ENCODE assay signal across 25 cellular contexts in genomic region chr2:218079943-218080913, GRCh38. TPM values are rescaled to one million over a fixed set of nuclear protein-coding genes. Genes with fewer than 3 reads are reported as not detected.
DNase-seq lines count a peak whose midpoint lies in the region; ATAC-seq, FAIRE-seq and TF ChIP-seq lines count a peak whose summit lies in the region.
"Had no signal": no experiment of that assay in that cellular context is flagged by ENCODE, and none has a peak within 500 bp of the region (broad histone marks: within the 10 kb centered on the region; RNA-seq: fewer than 3 reads in every experiment).

No MANE protein-coding gene starts in this region.

- H3K4me3 Mint-ChIP-seq in WTC11 (no peak overlapping the region), osteocyte (ENCODE audit: unreplicated experiment) (no peak overlapping the region)
- H3K4me3 Mint-ChIP-seq: HFFc6 had no signal

- FAIRE-seq in D721Med (lab: Jason Lieb, UNC): no peak

- H3K36me3 Mint-ChIP-seq in WTC11 (no peaks in the 10 kb centered on the region), osteocyte (ENCODE audit: unreplicated experiment) (no peaks in the 10 kb centered on the region)

- H3K4me1 Mint-ChIP-seq in WTC11 (peaks cover 3% of the 10 kb centered on the region), osteocyte (ENCODE audit: unreplicated experiment) (peaks cover 24% of the 10 kb centered on the region)

- TF ChIP-seq CTCF in WTC11 (IDR thresholded peaks at IDR 0.05) (no peak), osteocyte (IDR thresholded peaks at IDR 0.05) (no peak), D721Med (IDR thresholded peaks at IDR 0.05; ENCODE audit: insufficient read depth, missing control alignments) (no peak)

- CTCF ChIA-PET in WTC11 (lab: Charles Lee): interaction anchor here (0.5 to 3.4 kb wide), 6 partner anchors 11 to 294 kb away, joined by 3 to 15 read pairs (median 4); partner anchors contain the start of genes CATIP and RUFY4

- H3K27me3 Mint-ChIP-seq in WTC11 (ENCODE audit: low read depth) (no peaks in the 10 kb centered on the region; the same call in 1 of the 2 replicates), osteocyte (ENCODE audit: unreplicated experiment) (peaks cover 4% of the 10 kb centered on the region)

- no peak overlapping the region for H3K27ac Mint-ChIP-seq in WTC11
- H3K27ac Mint-ChIP-seq in osteocyte (ENCODE audit: unreplicated experiment): peak overlapping the region; percentile 2

- peak; percentile 38 for DNase-seq in DMS 273 (lab: John Stamatoyannopoulos, UW; ENCODE audit: unreplicated experiment)
- no peak for DNase-seq in DMS 273 treated with DMSO at 0.1 percent for 48 hours (lab: John Stamatoyannopoulos, UW)
- DNase-seq in NCI-H2029 treated with DMSO at 0.1 percent for 48 hours (lab: John Stamatoyannopoulos, UW): peak; percentile 4
- no peak for DNase-seq in WTC11 (ENCODE audit: low spot score)
- no peak for DNase-seq in osteocyte (ENCODE audit: extremely low spot score, unreplicated experiment)
- no peak for DNase-seq in SKM-1 treated with dmso at 0.1 percent for 144 hours (lab: John Stamatoyannopoulos, UW; ENCODE audit: unreplicated experiment)
- no peak for DNase-seq in D721Med (ENCODE audit: insufficient read length, low spot score)
- DNase-seq: activated CD4-positive, alpha-beta T cell treated with anti-CD3 and anti-CD28 coated beads, Interleukin-2, amount 50 U/mL, for 4 hours; amniotic stem cell; dorsolateral prefrontal cortex; HFFc6; IMR-90; NCI-H187; NCI-H510A treated with DMSO at 0.1 percent for 48 hours; OCI-M1; stimulated activated CD4-positive, alpha-beta T cell treated with anti-CD3 and anti-CD28 coated beads, Interleukin-4, amount 100 ng/mL, for 4 hours; stomach; T-helper 2 cell; trophoblast cell; WERI-Rb-1 had no signal

- ATAC-seq in WTC11 (peak; percentile 16; the same call in 1 of the 2 replicates), GM18511 (IDR thresholded peaks at IDR 0.05; ENCODE audit: unreplicated experiment) (no peak)

- H3K9me3 Mint-ChIP-seq in WTC11 (peaks cover 8% of the 10 kb centered on the region), osteocyte (ENCODE audit: unreplicated experiment) (peaks cover 3% of the 10 kb centered on the region)

- POLR2A ChIA-PET in WTC11 (lab: Charles Lee): interaction anchor here (0.6 kb wide), 1 partner anchor 1744 kb away, joined by 3 read pairs; no protein-coding TSS in a partner anchor

TF ChIP-seq in WTC11, 78 proteins besides CTCF, POLR2A, EP300 and RAD21:
- TF ChIP-seq JAZF1 (CRISPR knock-in tag; IDR thresholded peaks at IDR 0.05) (no peak), GABPB1 (CRISPR knock-in tag; IDR thresholded peaks at IDR 0.05) (no peak), NR2C2 (CRISPR knock-in tag; IDR thresholded peaks at IDR 0.05) (no peak), CREB1 (CRISPR knock-in tag; IDR thresholded peaks at IDR 0.05) (no peak), TEAD4 (CRISPR knock-in tag; IDR thresholded peaks at IDR 0.05) (no peak), FOXP4 (CRISPR knock-in tag; IDR thresholded peaks at IDR 0.05) (no peak)

RNA-seq across cellular contexts. Expression of gene RUFY4, which starts 11.2 kb away (rescaled TPM):
- total RNA-seq in WTC11 (2021) (0.31 to 0.64 TPM (median 0.57 TPM) in 3 replicates), osteocyte (not detected in 2 replicates)
- total RNA-seq: cardiac muscle cell, fibroblast of villous mesenchyme, HFFc6, IMR-90, lower leg skin, M059J, stomach had no signal

RNA-seq across cellular contexts. Expression of gene CXCR2, which starts 45.6 kb away (rescaled TPM):
- total RNA-seq in WTC11 (2021) (0.34 to 0.96 TPM (median 0.87 TPM) in 3 replicates), osteocyte (not detected in 2 replicates)
- total RNA-seq: fibroblast of villous mesenchyme, HFFc6, IMR-90, M059J had no signal

Comparison
In these comparisons a context has a peak if more than half of its experiments do, and no peak if none do; other contexts are left out.
1. DNase-seq: peak in DMS 273 (single experiment) and NCI-H2029 treated with DMSO at 0.1 percent for 48 hours (single experiment); none in DMS 273 treated with DMSO at 0.1 percent for 48 hours (single experiment), WTC11 (single experiment), osteocyte (single experiment), SKM-1 treated with dmso at 0.1 percent for 144 hours (single experiment) and D721Med (single experiment).